In the genomic region with DNA sequence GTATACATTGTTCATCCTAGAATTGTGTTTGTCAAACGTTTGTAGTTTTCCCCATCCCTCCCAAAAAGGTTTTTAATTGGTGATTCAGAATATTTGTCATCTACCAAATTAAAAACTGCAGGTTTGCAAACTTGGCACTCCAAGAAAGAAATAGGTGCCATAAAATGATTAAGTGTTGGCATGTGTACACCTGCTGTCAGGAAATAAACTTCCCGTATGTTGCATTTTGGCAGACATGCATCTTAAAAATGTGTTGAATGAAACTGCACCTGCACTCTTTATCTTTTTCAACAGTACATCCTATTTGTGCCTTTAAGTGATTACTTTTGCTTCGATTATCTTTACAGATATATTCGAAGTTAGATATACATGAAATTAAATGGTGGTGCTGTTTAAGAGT, we compare ENCODE assay signal across 21 cellular contexts. TPM values are rescaled to one million over a fixed set of nuclear protein-coding genes. Genes with fewer than 3 reads are reported as not detected.
DNase-seq lines count a peak whose midpoint lies in the region; ATAC-seq, FAIRE-seq and TF ChIP-seq lines count a peak whose summit lies in the region.
"Had no signal": no experiment of that assay in that cellular context is flagged by ENCODE, and none has a peak within 500 bp of the region (broad histone marks: within the 10 kb centered on the region; RNA-seq: fewer than 3 reads in every experiment).

No MANE protein-coding gene starts in this region.

- H3K79me2 ChIP-seq in neural cell (replicated peaks; ENCODE audit: insufficient read depth, low read length) (peaks cover 36% of the 10 kb centered on the region), mesendoderm (ENCODE audit: control insufficient read depth, insufficient read depth, low read length) (peaks cover 1% of the 10 kb centered on the region)

- H3K4me1 ChIP-seq in HEK293 (ENCODE audit: control insufficient read depth, insufficient read depth, low read length) (no peaks in the 10 kb centered on the region), endocrine pancreas (ENCODE audit: control insufficient read depth, insufficient read depth, low read length) (peaks cover 31% of the 10 kb centered on the region), kidney (ENCODE audit: control insufficient read depth in 1 of 2, insufficient read depth in 1 of 2, low read depth in 1 of 2, low read length in 2 of 2) (no peaks in the 10 kb centered on the region), A673 (ENCODE audit: insufficient read depth, low read length, poor library complexity, severe bottlenecking) (peaks cover 38% of the 10 kb centered on the region), mesendoderm (ENCODE audit: control insufficient read depth, low read depth, low read length) (no peaks in the 10 kb centered on the region)
- H3K4me1 ChIP-seq: SJCRH30 had no signal

- H3K4ac ChIP-seq in mesendoderm (ENCODE audit: low read depth, low read length), result no peak overlapping the region

- no peak overlapping the region for H4K8ac ChIP-seq in mesendoderm (ENCODE audit: low read depth, low read length)

- intact Hi-C loops in kidney (cut with DNase I) (no loop called here), A673 (cut with micrococcal nuclease; ENCODE audit: unreplicated experiment) (loop anchor here (5.0 kb wide), 1 partner anchor 168 kb away; no protein-coding TSS in a partner anchor)

- H2BK5ac ChIP-seq in mesendoderm (ENCODE audit: low read length), result no peak overlapping the region

- H3K9me3 ChIP-seq in HEK293 (ENCODE audit: control insufficient read depth, insufficient read depth, low read depth, low read length) (no peaks in the 10 kb centered on the region), endocrine pancreas (ENCODE audit: control insufficient read depth, low read length) (no peaks in the 10 kb centered on the region), neural cell (ENCODE audit: low read length) (no peaks in the 10 kb centered on the region), kidney (ENCODE audit: control insufficient read depth in 1 of 2, low read length in 2 of 2) (no peaks in the 10 kb centered on the region), A673 (ENCODE audit: low read depth, low read length, poor library complexity, severe bottlenecking) (no peaks in the 10 kb centered on the region)
- H3K9me3 ChIP-seq: BE2C, Peyer's patch, SJCRH30 had no signal

- no peak overlapping the region for H2AFZ ChIP-seq in neural cell (ENCODE audit: low read depth, low read length)

- no peaks in the 10 kb centered on the region for H4K20me1 ChIP-seq in neural cell (ENCODE audit: insufficient read depth)

- BruUV-seq in A673 (replicated peaks; lab: Mats Ljungman, UMichigan), result no TSS peak

- no peak for ATAC-seq in T-cell (replicated peaks in 1 of 4)
- ATAC-seq: K562 had no signal

- POLR2A ChIA-PET in HEK293 (lab: Yijun Ruan, JAX) (no interaction called here), T-cell (lab: Charles Lee) (no interaction called here), A673 (lab: Charles Lee; ENCODE audit: low non-redundant PET) (no interaction called here)

- no peak overlapping the region for H3K4me3 Mint-ChIP-seq in T-cell
- H3K4me3 Mint-ChIP-seq: HFFc6 had no signal

- no peak overlapping the region for H2AK5ac ChIP-seq in mesendoderm (ENCODE audit: low read length)

- whole genome bisulfite sequencing in mesendoderm (ENCODE audit: extremely low coverage, insufficient coverage, low lambda C conversion rate), result no CpG with 5 or more reads among the region's 4 CpGs

- no peak overlapping the region for H4K5ac ChIP-seq in mesendoderm (ENCODE audit: low read length)

- TF ChIP-seq CTCF in HEK293 (tag by site-specific recombination; IDR thresholded peaks at IDR 0.05), result no peak
- no peak for TF ChIP-seq CTCF in neural cell (IDR thresholded peaks at IDR 0.05; ENCODE audit: poor library complexity, severe bottlenecking)
- no peak for TF ChIP-seq CTCF in kidney (IDR thresholded peaks at IDR 0.05; ENCODE audit: borderline replicate concordance, extremely low read depth, insufficient read depth)
- TF ChIP-seq CTCF in A673 (conservative IDR thresholded peaks at IDR 0.05; ENCODE audit: low read depth, low read length), result no peak

- TF ChIP-seq RAD21 in neural cell (conservative IDR thresholded peaks at IDR 0.05), result no peak

- H2BK15ac ChIP-seq in mesendoderm (replicated peaks; ENCODE audit: low read depth), result no peak overlapping the region

- no peak overlapping the region for H3K4me3 ChIP-seq in HEK293 (ENCODE audit: low read depth, low read length)
- H3K4me3 ChIP-seq in endocrine pancreas (ENCODE audit: control insufficient read depth, insufficient read depth, low read length), result peak overlapping the region; percentile 29
- peak overlapping the region; percentile 20 for H3K4me3 ChIP-seq in neural cell (ENCODE audit: low read length)
- no peak overlapping the region for H3K4me3 ChIP-seq in kidney (ENCODE audit: low read length in 2 of 2)
- no peak overlapping the region for H3K4me3 ChIP-seq in A673 (ENCODE audit: low read depth, low read length, poor library complexity, severe bottlenecking)
- no peak overlapping the region for H3K4me3 ChIP-seq in H7 (ENCODE audit: insufficient read depth, low read depth, low read length)
- no peak overlapping the region for H3K4me3 ChIP-seq in mesendoderm (ENCODE audit: low read length)
- H3K4me3 ChIP-seq: K562, Peyer's patch, SJCRH30 had no signal

- H3K56ac ChIP-seq in mesendoderm (ENCODE audit: low read length), result no peak overlapping the region

- H3K36me3 ChIP-seq in HEK293 (ENCODE audit: control insufficient read depth in 2 of 2, insufficient read depth in 1 of 2, low read length in 2 of 2) (no peaks in the 10 kb centered on the region), endocrine pancreas (ENCODE audit: control insufficient read depth, insufficient read depth, low read length) (no peaks in the 10 kb centered on the region), neural cell (ENCODE audit: insufficient read depth, low read length) (peaks cover 8% of the 10 kb centered on the region), kidney (ENCODE audit: control insufficient read depth in 1 of 2, insufficient read depth in 2 of 2, low read length in 2 of 2) (no peaks in the 10 kb centered on the region), A673 (ENCODE audit: insufficient read depth, low read length, poor library complexity, severe bottlenecking) (no peaks in the 10 kb centered on the region), H7 (replicated peaks; ENCODE audit: control insufficient read depth, insufficient read depth, low read length) (no peaks in the 10 kb centered on the region), mesendoderm (ENCODE audit: control insufficient read depth, insufficient read depth, low read length) (no peaks in the 10 kb centered on the region)
- H3K36me3 ChIP-seq: BE2C, Peyer's patch, SJCRH30 had no signal

- CTCF ChIA-PET in HEK293 (lab: Yijun Ruan, JAX), result no interaction called here
- CTCF ChIA-PET in T-cell (lab: Charles Lee), result no interaction called here
- CTCF ChIA-PET in A673 (lab: Charles Lee), result no interaction called here

- H3K9ac ChIP-seq in endocrine pancreas (ENCODE audit: control insufficient read depth, insufficient read depth, low read length), result no peak overlapping the region
- no peak overlapping the region for H3K9ac ChIP-seq in neural cell (ENCODE audit: low read length)
- no peak overlapping the region for H3K9ac ChIP-seq in kidney (ENCODE audit: low read length in 2 of 2)
- H3K9ac ChIP-seq in mesendoderm (ENCODE audit: low read length), result no peak overlapping the region

- TF ChIP-seq EP300 in neural cell (conservative IDR thresholded peaks at IDR 0.05; ENCODE audit: poor library complexity, severe bottlenecking), result no peak

- no peaks in the 10 kb centered on the region for H3K9me3 Mint-ChIP-seq in T-cell
- H3K9me3 Mint-ChIP-seq: HFFc6 had no signal

- no peaks in the 10 kb centered on the region for H3F3A ChIP-seq in neural cell (ENCODE audit: insufficient read depth, low read length, poor library complexity, severe bottlenecking)

- no peaks in the 10 kb centered on the region for H3K27me3 Mint-ChIP-seq in T-cell

- no peaks in the 10 kb centered on the region for H3K27me3 ChIP-seq in endocrine pancreas (ENCODE audit: control insufficient read depth, insufficient read depth, low read length)
- H3K27me3 ChIP-seq in neural cell (ENCODE audit: insufficient read depth, low read depth, low read length), result no peaks in the 10 kb centered on the region
- H3K27me3 ChIP-seq in A673 (replicated peaks; ENCODE audit: insufficient read depth, low read depth, low read length, poor library complexity), result no peaks in the 10 kb centered on the region
- H3K27me3 ChIP-seq in H7 (ENCODE audit: control insufficient read depth, insufficient read depth, low read length), result no peaks in the 10 kb centered on the region
- H3K27me3 ChIP-seq in mesendoderm (ENCODE audit: insufficient read depth, low read length, poor library complexity), result no peaks in the 10 kb centered on the region
- H3K27me3 ChIP-seq: BE2C, Peyer's patch, SJCRH30 had no signal

- no peak for FAIRE-seq in kidney (lab: Jason Lieb, UNC)
- FAIRE-seq: H54, K562 had no signal

- peaks cover 23% of the 10 kb centered on the region for H3K36me3 Mint-ChIP-seq in T-cell

- peaks cover 3% of the 10 kb centered on the region for H3K79me1 ChIP-seq in mesendoderm (ENCODE audit: low read length)

- DNase-seq in T-cell, result no peak
- DNase-seq in kidney, result no peak
- DNase-seq in A673 (ENCODE audit: low spot score), result no peak
- DNase-seq in H7, result no peak
- no peak for DNase-seq in mesendoderm
- DNase-seq: BE2C, EL, HFFc6, NCI-H1092, NCI-H1436, NCI-H2227 treated with DMSO at 0.1 percent for 48 hours, NCI-H510A, NCI-H774, Peyer's patch, SJCRH30 had no signal

- no peak overlapping the region for H3K23ac ChIP-seq in mesendoderm (ENCODE audit: low read length)

- H3K27ac ChIP-seq in HEK293 (ENCODE audit: extremely low read depth, low read depth, low read length) (no peak overlapping the region), neural cell (ENCODE audit: low read length) (no peak overlapping the region), kidney (ENCODE audit: low read depth in 2 of 2, low read length in 2 of 2) (no peak overlapping the region), A673 (ENCODE audit: low read depth, low read length, poor library complexity, severe bottlenecking) (no peak overlapping the region), mesendoderm (ENCODE audit: low read depth, low read length) (no peak overlapping the region)
- H3K27ac ChIP-seq: Peyer's patch, SJCRH30 had no signal

- H3K27ac Mint-ChIP-seq in T-cell, result peak overlapping the region; percentile 48 to 71
- H3K27ac Mint-ChIP-seq: HFFc6 had no signal

- H3K4me1 Mint-ChIP-seq in T-cell, result peaks cover 36 to 56% (median 53%) of the 10 kb centered on the region in 3 donors

- H3K4me2 ChIP-seq in neural cell (ENCODE audit: low read length), result no peak overlapping the region
- no peak overlapping the region for H3K4me2 ChIP-seq in mesendoderm (ENCODE audit: low read length)

- no peak overlapping the region for H3K18ac ChIP-seq in mesendoderm (ENCODE audit: low read length)

- no peak overlapping the region for H2BK120ac ChIP-seq in mesendoderm (ENCODE audit: low read depth, low read length)

- H3K9me2 ChIP-seq in neural cell (ENCODE audit: insufficient read depth, low read length), result no peaks in the 10 kb centered on the region

RNA-seq across cellular contexts. Expression of a gene that starts 7.3 kb away (rescaled TPM):
- total RNA-seq in T-cell, result 10 to 100 TPM in 2 of 5 donors, 1 to 10 TPM in 2, under 1 TPM in 1; 0.15 to 16.6 (median 3.4) TPM
- polyA plus RNA-seq in neural cell, result 12.3 and 12.4 TPM in 2 replicates
- polyA minus RNA-seq in neural cell, result 42.9 and 44.8 TPM in 2 replicates
- total RNA-seq in kidney, result 0.25 TPM
- polyA plus RNA-seq in kidney (ENCODE audit: insufficient read depth, low read depth, low replicate concordance), result 2.2 TPM
- 0.24 and 0.39 TPM in 2 replicates for total RNA-seq in A673 (2021)
- total RNA-seq in H7 (2014; rRNA removed; shearing (Covaris generic)), result not detected in 2 replicates
- not detected for polyA plus RNA-seq in mesendoderm (2013, experiment 1 of 2)
- polyA plus RNA-seq in mesendoderm (2013, experiment 2 of 2), result not detected
- total RNA-seq: K562, OCI-LY7 had no signal

RNA-seq across cellular contexts. Expression of a gene that starts 57.3 kb away (rescaled TPM):
- 10 to 100 TPM; 54.1 to 64.4 (median 57.4) TPM for total RNA-seq in T-cell
- polyA plus RNA-seq in neural cell, result 10.4 and 11.9 TPM in 2 replicates
- 45.5 and 52.6 TPM in 2 replicates for polyA minus RNA-seq in neural cell
- total RNA-seq in kidney, result 73.1 TPM
- polyA plus RNA-seq in kidney (ENCODE audit: insufficient read depth, low read depth, low replicate concordance), result 11.4 TPM
- total RNA-seq in A673 (2021), result 61.5 and 71.0 TPM in 2 replicates
- total RNA-seq in H7 (2014; rRNA removed; shearing (Covaris generic)), result 19.5 and 20.4 TPM in 2 replicates
- polyA plus RNA-seq in mesendoderm (2013, experiment 1 of 2), result 37.2 TPM
- polyA plus RNA-seq in mesendoderm (2013, experiment 2 of 2), result 37.0 TPM

Comparison
In these comparisons a context has a peak if more than half of its experiments do, and no peak if none do; other contexts are left out.
1. H3K4me3 ChIP-seq: peak in endocrine pancreas (single experiment) and neural cell (single experiment); none in HEK293 (single experiment), kidney (0 of 2), A673 (single experiment), H7 (single experiment) and mesendoderm (single experiment).